In the genomic region with DNA sequence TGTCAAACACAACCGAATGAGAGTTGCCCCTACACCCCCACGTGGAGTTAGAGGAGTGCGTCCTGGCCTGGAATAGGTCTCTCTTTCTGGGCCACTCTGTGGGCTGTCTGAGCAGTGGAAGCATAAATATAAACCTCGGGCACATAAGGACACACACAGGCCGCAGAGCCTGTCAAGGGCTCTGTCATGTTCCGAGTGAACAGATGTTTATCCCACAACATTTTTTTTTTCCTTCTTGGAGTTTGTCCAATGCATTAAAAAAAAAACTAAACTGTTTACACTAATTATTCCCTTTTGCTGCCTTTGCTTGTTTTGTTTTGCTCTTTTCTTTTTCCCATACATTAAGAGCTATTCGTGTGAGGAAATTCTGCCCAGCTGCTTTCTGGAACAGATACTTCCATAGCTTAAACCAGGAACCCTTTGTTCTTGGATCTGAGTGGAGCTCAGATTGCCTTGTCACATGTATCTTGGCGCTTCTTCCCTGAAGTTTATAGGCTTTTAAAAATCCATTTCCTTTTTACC, we compare ENCODE assay signal across 10 cellular contexts.
DNase-seq lines count a peak whose midpoint lies in the region; TF ChIP-seq lines count a peak whose summit lies in the region.
"Had no signal": no experiment of that assay in that cellular context is flagged by ENCODE, and none has a peak within 500 bp of the region (broad histone marks: within the 10 kb centered on the region; RNA-seq: fewer than 3 reads in every experiment).

No MANE protein-coding gene starts in this region.

- no peak for TF ChIP-seq CTCF in HFF-Myc (IDR thresholded peaks at IDR 0.05; ENCODE audit: low read depth, low read length, missing control alignments)
- no peak for TF ChIP-seq CTCF in stomach (IDR thresholded peaks at IDR 0.05)

- no peak for TF ChIP-seq POLR2A in stomach (IDR thresholded peaks at IDR 0.05)

- peaks cover 7 to 38% (median 21%) of the 10 kb centered on the region in 4 donors for H3K4me1 ChIP-seq in stomach

- H3K36me3 ChIP-seq in stomach (no peaks in the 10 kb centered on the region), H7 (replicated peaks; ENCODE audit: control insufficient read depth, insufficient read depth, low read length) (no peaks in the 10 kb centered on the region)

- H3K4me3 ChIP-seq in HFF-Myc (replicated peaks; ENCODE audit: low read depth, low read length) (no peak overlapping the region), stomach (no peak overlapping the region), H7 (ENCODE audit: insufficient read depth, low read depth, low read length) (no peak overlapping the region)

- no peaks in the 10 kb centered on the region for H3K9me3 ChIP-seq in stomach

- H3K27me3 ChIP-seq in stomach: no peaks in the 10 kb centered on the region
- H3K27me3 ChIP-seq in H7 (ENCODE audit: control insufficient read depth, insufficient read depth, low read length): no peaks in the 10 kb centered on the region

- H3K27ac ChIP-seq in stomach: peak overlapping the region in 4 of 5 donors; percentile 45 to 69 (median 54)

- intact Hi-C loops in stomach (cut with DNase I; ENCODE audit: low total_unique reads): no loop called here

- peak; percentile 89 for DNase-seq in HFF-Myc (ENCODE audit: extremely low read depth, low read depth)
- DNase-seq in astrocyte of the hippocampus (ENCODE audit: low read depth, low spot score): peak; percentile 37
- peak; percentile 38 for DNase-seq in inferior parietal cortex (ENCODE audit: extremely low spot score)
- DNase-seq in stomach: no peak
- no peak for DNase-seq in H7
- no peak for DNase-seq in activated CD4-positive, alpha-beta T cell treated with anti-CD3 and anti-CD28 coated beads for 48 hours
- no peak for DNase-seq in putamen (ENCODE audit: low spot score)
- no peak for DNase-seq in cerebellum (ENCODE audit: low spot score)
- DNase-seq: OCI-M1; stimulated activated CD4-positive, alpha-beta T cell treated with anti-CD3 and anti-CD28 coated beads, Interleukin-4, amount 100 ng/mL, for 4 hours had no signal

- TF ChIP-seq EP300 in stomach (IDR thresholded peaks at IDR 0.05): no peak

- WGBS in stomach, 5 donors: 43 to 66% (median 64%) methylated on average over 8 of the region's 8 CpGs

Comparison
In these comparisons a context has a peak if more than half of its experiments do, and no peak if none do; other contexts are left out.
1. DNase-seq: peak in HFF-Myc (single experiment), astrocyte of the hippocampus (single experiment) and inferior parietal cortex (single experiment); none in stomach (single experiment), H7 (single experiment), activated CD4-positive, alpha-beta T cell treated with anti-CD3 and anti-CD28 coated beads for 48 hours (single experiment), putamen (single experiment) and cerebellum (single experiment).